24 cellular contexts compared by ENCODE assay signal in the genomic region with DNA sequence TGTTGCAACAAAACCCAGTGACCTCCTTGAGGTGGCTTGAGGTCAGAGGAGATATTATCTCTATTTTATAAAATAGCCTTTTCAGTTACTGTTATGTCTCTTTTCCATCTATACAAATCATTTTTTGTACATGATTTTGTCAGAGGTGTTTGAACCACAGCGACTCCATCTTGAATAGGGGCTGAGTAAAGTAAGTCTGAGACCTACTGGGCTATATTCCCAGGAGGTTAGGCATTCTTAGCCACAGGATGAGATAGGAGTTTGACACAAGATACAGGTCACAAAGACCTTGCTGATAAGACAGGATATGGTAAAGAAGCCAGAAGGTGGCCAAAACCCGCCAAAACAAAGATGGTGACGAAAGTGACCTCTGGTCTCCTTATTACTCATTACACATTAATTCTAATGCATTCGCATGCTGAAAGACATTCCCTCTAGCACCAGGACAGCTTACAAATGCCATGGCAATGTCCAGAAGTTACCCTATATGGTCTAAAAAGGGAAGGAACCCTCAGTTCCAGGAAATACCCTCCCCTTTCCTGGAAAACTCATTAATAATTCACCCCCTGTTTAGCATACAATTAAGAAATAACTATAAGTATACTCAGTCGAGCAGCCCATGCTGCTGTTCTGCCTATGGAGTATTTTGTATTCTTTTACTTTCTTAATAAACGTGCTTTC.
"Had no signal": no experiment of that assay in that cellular context is flagged by ENCODE, and none has a peak within 500 bp of the region (broad histone marks: within the 10 kb centered on the region; RNA-seq: fewer than 3 reads in every experiment).

No MANE protein-coding gene starts in this region.

- H3K79me2 ChIP-seq: parathyroid adenoma had no signal

- H3K4me1 ChIP-seq: parathyroid adenoma, psoas muscle, sigmoid colon, stomach, thyroid gland, tibial nerve, upper lobe of left lung, uterus had no signal

- H3K9me3 ChIP-seq: ovary, psoas muscle, right lobe of liver, sigmoid colon, stomach, thoracic aorta, thyroid gland, tibial nerve, upper lobe of left lung, uterus had no signal

- DNase-seq: natural killer cell; occipital lobe; ovary; posterior cingulate gyrus; psoas muscle; right cardiac atrium; right lobe of liver; sigmoid colon; small intestine; stimulated activated CD4-positive, alpha-beta T cell treated with anti-CD3 and anti-CD28 coated beads, Interleukin-15, amount 100 ng/mL, for 24 hours; stimulated activated CD4-positive, alpha-beta T cell treated with anti-CD3 and anti-CD28 coated beads, Interleukin-2, amount 100 ng/mL, for 24 hours; stimulated activated CD4-positive, alpha-beta T cell treated with anti-CD3 and anti-CD28 coated beads, Interleukin-2, amount 100 ng/mL, for 48 hours; stimulated activated CD4-positive, alpha-beta T cell treated with anti-CD3 and anti-CD28 coated beads, Interleukin-4, amount 100 ng/mL, for 24 hours; stimulated activated naive B cell treated with anti-CD40 and anti-IgM and Interleukin-4, amounts not matched to agents 10 μg/mL and 1 μg/mL and 100 μg/mL, for 72 hours; stimulated activated naive CD4-positive, alpha-beta T cell treated with Interleukin-2 at 50 U/mL for 16 hours; stomach; thyroid gland; upper lobe of left lung; uterus had no signal

- H3K36me3 ChIP-seq: neural progenitor cell, ovary, right lobe of liver, sigmoid colon, stomach, thoracic aorta, thyroid gland, tibial nerve, upper lobe of left lung, uterus had no signal

- ATAC-seq: natural killer cell; psoas muscle; right cardiac atrium; right lobe of liver; stimulated activated effector memory CD8-positive, alpha-beta T cell treated with anti-CD3 and anti-CD28 coated beads, Interleukin-12 subunit alpha, Interleukin-12 subunit beta, amount 100 ng/mL, for 72 hours; stimulated activated naive B cell treated with anti-CD40 and anti-IgM and Interleukin-4, amounts not matched to agents 10 μg/mL and 1 μg/mL and 100 μg/mL, for 72 hours had no signal

- H3K4me2 ChIP-seq: neural progenitor cell had no signal

- H3K4me3 ChIP-seq: neural progenitor cell, ovary, psoas muscle, right lobe of liver, sigmoid colon, stomach, thoracic aorta, thyroid gland, tibial nerve, upper lobe of left lung, uterus had no signal

- H3K27me3 ChIP-seq: neural progenitor cell, ovary, right lobe of liver, sigmoid colon, stomach, thyroid gland, tibial nerve, upper lobe of left lung, uterus had no signal

- H3K9ac ChIP-seq: neural progenitor cell, parathyroid adenoma had no signal

- H3K27ac ChIP-seq: neural progenitor cell, ovary, parathyroid adenoma, psoas muscle, right lobe of liver, sigmoid colon, stomach, thoracic aorta, thyroid gland, tibial nerve, upper lobe of left lung, uterus had no signal
